27 cellular contexts compared by ENCODE assay signal in genomic region chr11:121458551-121458950, GRCh38. TPM values are rescaled to one million over a fixed set of nuclear protein-coding genes. Genes with fewer than 3 reads are reported as not detected.
A peak's percentile ranks its signal among the peaks of the same experiment; 100 is the strongest.
DNase-seq lines count a peak whose midpoint lies in the region; ATAC-seq and TF ChIP-seq lines count a peak whose summit lies in the region.
"Had no signal": no experiment of that assay in that cellular context is flagged by ENCODE, and none has a peak within 500 bp of the region (broad histone marks: within the 10 kb centered on the region; RNA-seq: fewer than 3 reads in every experiment).

No MANE protein-coding gene starts in this region.

- H3K27me3 Mint-ChIP-seq in stimulated activated naive CD8-positive, alpha-beta T cell treated with anti-CD3 and anti-CD28 coated beads, Interleukin-15, Interleukin-2, amounts not matched to agents 100 ng/mL and 50 ng/mL, for 24 hours: no peaks in the 10 kb centered on the region
- H3K27me3 Mint-ChIP-seq in stimulated activated naive CD8-positive, alpha-beta T cell treated with anti-CD3 and anti-CD28 coated beads, Interleukin-15, amount 100 ng/mL, for 72 hours: no peaks in the 10 kb centered on the region
- no peaks in the 10 kb centered on the region for H3K27me3 Mint-ChIP-seq in activated T-helper 2 cell treated with anti-CD3 and anti-CD28 coated beads, Interferon-gamma antibody, Interleukin-2, Interleukin-4, amounts not matched to agents 10 μg/mL and 5 μg/mL and 100 μg/mL, durations not matched to agents 14 hours and 24 hours and 36 hours (ENCODE audit: low read depth)
- H3K27me3 Mint-ChIP-seq: dendritic cell treated with granulocyte-macrophage colony-stimulating factor and Interleukin-4, amounts not matched to agents 40 ng/mL and 50 ng/mL, for 4 days had no signal

- no peaks in the 10 kb centered on the region for H3K9me3 ChIP-seq in SU-DHL-6 (ENCODE audit: insufficient read depth, low read length)
- H3K9me3 ChIP-seq in effector memory CD4-positive, alpha-beta T cell (ENCODE audit: control insufficient read depth, low read length): no peaks in the 10 kb centered on the region
- H3K9me3 ChIP-seq: lower lobe of right lung, sigmoid colon, upper lobe of left lung had no signal

- H3K4me1 ChIP-seq in effector memory CD4-positive, alpha-beta T cell (ENCODE audit: control insufficient read depth, insufficient read depth, low read length, poor library complexity, severe bottlenecking): peaks cover 88% of the 10 kb centered on the region
- H3K4me1 ChIP-seq: lower lobe of right lung had no signal

- H2AFZ ChIP-seq in SU-DHL-6 (ENCODE audit: low read depth, low read length, severe bottlenecking): no peak overlapping the region
- H2AFZ ChIP-seq: GM23248, PC-9 had no signal

- H3K9me2 ChIP-seq in SU-DHL-6 (replicated peaks; ENCODE audit: insufficient read depth, low read length): no peaks in the 10 kb centered on the region

- intact Hi-C loops in activated T-helper 2 cell treated with anti-CD3 and anti-CD28 coated beads, Interferon-gamma antibody, Interleukin-2, Interleukin-4, amounts not matched to agents 10 μg/mL and 5 μg/mL and 100 μg/mL, durations not matched to agents 14 hours and 24 hours and 36 hours (cut with micrococcal nuclease): no loop called here

- peaks cover 100% of the 10 kb centered on the region for H3K79me2 ChIP-seq in SU-DHL-6 (ENCODE audit: insufficient read depth, low read length)

- H3K4me1 Mint-ChIP-seq in stimulated activated naive CD8-positive, alpha-beta T cell treated with anti-CD3 and anti-CD28 coated beads, Interleukin-15, Interleukin-2, amounts not matched to agents 100 ng/mL and 50 ng/mL, for 24 hours (ENCODE audit: low read depth): peaks cover 100% of the 10 kb centered on the region
- peaks cover 100% of the 10 kb centered on the region for H3K4me1 Mint-ChIP-seq in stimulated activated naive CD8-positive, alpha-beta T cell treated with anti-CD3 and anti-CD28 coated beads, Interleukin-15, amount 100 ng/mL, for 72 hours
- H3K4me1 Mint-ChIP-seq in activated T-helper 2 cell treated with anti-CD3 and anti-CD28 coated beads, Interferon-gamma antibody, Interleukin-2, Interleukin-4, amounts not matched to agents 10 μg/mL and 5 μg/mL and 100 μg/mL, durations not matched to agents 14 hours and 24 hours and 36 hours (ENCODE audit: low read depth): peaks cover 76% of the 10 kb centered on the region

- ATAC-seq in stimulated activated naive CD8-positive, alpha-beta T cell treated with anti-CD3 and anti-CD28 coated beads, Interleukin-15, Interleukin-2, amounts not matched to agents 100 U/mL and 50 U/mL, for 24 hours: no peak
- no peak for ATAC-seq in stimulated activated naive CD8-positive, alpha-beta T cell treated with anti-CD3 and anti-CD28 coated beads, Interleukin-15, amount 100 ng/mL, for 72 hours
- no peak for ATAC-seq in HG03135 (IDR thresholded peaks at IDR 0.05; ENCODE audit: unreplicated experiment)
- ATAC-seq: activated CD4-positive, CD25-positive, alpha-beta regulatory T cell treated with anti-CD3 and anti-CD28 coated beads, Interleukin-2, amount 50 U/mL, for 24 hours; lower lobe of right lung had no signal

- DNase-seq in stimulated activated naive CD8-positive, alpha-beta T cell treated with anti-CD3 and anti-CD28 coated beads, Interleukin-15, Interleukin-2, amounts not matched to agents 100 U/mL and 50 U/mL, for 24 hours: no peak
- DNase-seq in effector memory CD4-positive, alpha-beta T cell: no peak
- DNase-seq in stimulated activated naive CD8-positive, alpha-beta T cell treated with anti-CD3 and anti-CD28 coated beads, Interleukin-15, amount 100 ng/mL, for 72 hours: no peak
- no peak for DNase-seq in retina
- no peak for DNase-seq in activated T-helper 2 cell treated with anti-CD3 and anti-CD28 coated beads, Interferon-gamma antibody, Interleukin-2, Interleukin-4, amounts not matched to agents 10 μg/mL and 5 μg/mL and 100 μg/mL, durations not matched to agents 14 hours and 24 hours and 36 hours (ENCODE audit: low spot score)
- DNase-seq: activated gamma-delta T cell treated with Interleukin-2 at 50 U/mL for 16 hours; caudate nucleus; GM23248; HFFc6; islet precursor cell; lower lobe of right lung; MM.1S; NCI-H1417; NCI-H446; PC-9; SHP77 treated with DMSO at 0.1 percent for 48 hours; sigmoid colon; stimulated activated CD4-positive, alpha-beta T cell treated with anti-CD3 and anti-CD28 coated beads, Interleukin-15, amount 100 ng/mL, for 24 hours; SW 1271; upper lobe of left lung had no signal

- H3K27ac Mint-ChIP-seq in stimulated activated naive CD8-positive, alpha-beta T cell treated with anti-CD3 and anti-CD28 coated beads, Interleukin-15, Interleukin-2, amounts not matched to agents 100 ng/mL and 50 ng/mL, for 24 hours: peak overlapping the region; percentile 76
- H3K27ac Mint-ChIP-seq in stimulated activated naive CD8-positive, alpha-beta T cell treated with anti-CD3 and anti-CD28 coated beads, Interleukin-15, amount 100 ng/mL, for 72 hours: peak overlapping the region in 1 of 2 donors; percentile 53
- H3K27ac Mint-ChIP-seq in activated T-helper 2 cell treated with anti-CD3 and anti-CD28 coated beads, Interferon-gamma antibody, Interleukin-2, Interleukin-4, amounts not matched to agents 10 μg/mL and 5 μg/mL and 100 μg/mL, durations not matched to agents 14 hours and 24 hours and 36 hours: no peak overlapping the region
- H3K27ac Mint-ChIP-seq: dendritic cell treated with granulocyte-macrophage colony-stimulating factor and Interleukin-4, amounts not matched to agents 40 ng/mL and 50 ng/mL, for 4 days; HFFc6 had no signal

- H3K4me3 Mint-ChIP-seq in stimulated activated naive CD8-positive, alpha-beta T cell treated with anti-CD3 and anti-CD28 coated beads, Interleukin-15, Interleukin-2, amounts not matched to agents 100 ng/mL and 50 ng/mL, for 24 hours: peak overlapping the region; percentile 31
- H3K4me3 Mint-ChIP-seq in stimulated activated naive CD8-positive, alpha-beta T cell treated with anti-CD3 and anti-CD28 coated beads, Interleukin-15, amount 100 ng/mL, for 72 hours: peak overlapping the region; percentile 13 to 65
- H3K4me3 Mint-ChIP-seq in activated T-helper 2 cell treated with anti-CD3 and anti-CD28 coated beads, Interferon-gamma antibody, Interleukin-2, Interleukin-4, amounts not matched to agents 10 μg/mL and 5 μg/mL and 100 μg/mL, durations not matched to agents 14 hours and 24 hours and 36 hours (ENCODE audit: low read depth): no peak overlapping the region
- H3K4me3 Mint-ChIP-seq: CD14-positive monocyte; dendritic cell treated with granulocyte-macrophage colony-stimulating factor and Interleukin-4, amounts not matched to agents 40 ng/mL and 50 ng/mL, for 4 days; HFFc6; neural crest cell had no signal

- H3K9ac ChIP-seq in SU-DHL-6 (ENCODE audit: low read length): 0 out of 2 replicates have a peak overlapping the region, but pooled peaks have one; percentile 18
- H3K9ac ChIP-seq: GM23248 had no signal

- H3K27ac ChIP-seq in SU-DHL-6 (ENCODE audit: low read depth, low read length): peak overlapping the region; percentile 98
- H3K27ac ChIP-seq in effector memory CD4-positive, alpha-beta T cell (ENCODE audit: insufficient read depth, low read length, poor library complexity, severe bottlenecking): peak overlapping the region; percentile 64
- H3K27ac ChIP-seq: GM23248, lower lobe of right lung, PC-9 had no signal

- peak overlapping the region; percentile 96 for H3K4me2 ChIP-seq in SU-DHL-6 (ENCODE audit: low read depth, low read length, poor library complexity, severe bottlenecking)
- H3K4me2 ChIP-seq: PC-9 had no signal

- H3K4me3 ChIP-seq in SU-DHL-6 (ENCODE audit: insufficient read depth, low read length, poor library complexity, severe bottlenecking): no peak overlapping the region
- H3K4me3 ChIP-seq in effector memory CD4-positive, alpha-beta T cell (ENCODE audit: insufficient read depth, low read depth, low read length, poor library complexity, severe bottlenecking): peak overlapping the region; percentile 15
- H3K4me3 ChIP-seq: GM23248, lower lobe of right lung, PC-9, sigmoid colon, upper lobe of left lung had no signal

- peaks cover 83% of the 10 kb centered on the region for H3F3A ChIP-seq in SU-DHL-6 (ENCODE audit: insufficient read depth)

- no peak for TF ChIP-seq CTCF in SU-DHL-6 (IDR thresholded peaks at IDR 0.05; ENCODE audit: insufficient read depth, low read length, poor library complexity, severe bottlenecking)

- no peaks in the 10 kb centered on the region for H3K27me3 ChIP-seq in SU-DHL-6 (ENCODE audit: low read length)
- no peaks in the 10 kb centered on the region for H3K27me3 ChIP-seq in effector memory CD4-positive, alpha-beta T cell (replicated peaks; ENCODE audit: control insufficient read depth, insufficient read depth, low read length, poor library complexity, severe bottlenecking)
- H3K27me3 ChIP-seq: sigmoid colon, upper lobe of left lung had no signal

- no peaks in the 10 kb centered on the region for H3K9me3 Mint-ChIP-seq in stimulated activated naive CD8-positive, alpha-beta T cell treated with anti-CD3 and anti-CD28 coated beads, Interleukin-15, Interleukin-2, amounts not matched to agents 100 ng/mL and 50 ng/mL, for 24 hours
- H3K9me3 Mint-ChIP-seq in stimulated activated naive CD8-positive, alpha-beta T cell treated with anti-CD3 and anti-CD28 coated beads, Interleukin-15, amount 100 ng/mL, for 72 hours: no peaks in the 10 kb centered on the region
- H3K9me3 Mint-ChIP-seq in activated T-helper 2 cell treated with anti-CD3 and anti-CD28 coated beads, Interferon-gamma antibody, Interleukin-2, Interleukin-4, amounts not matched to agents 10 μg/mL and 5 μg/mL and 100 μg/mL, durations not matched to agents 14 hours and 24 hours and 36 hours: no peaks in the 10 kb centered on the region
- H3K9me3 Mint-ChIP-seq: dendritic cell treated with granulocyte-macrophage colony-stimulating factor and Interleukin-4, amounts not matched to agents 40 ng/mL and 50 ng/mL, for 4 days; HFFc6; neural crest cell had no signal

- H3K36me3 Mint-ChIP-seq in stimulated activated naive CD8-positive, alpha-beta T cell treated with anti-CD3 and anti-CD28 coated beads, Interleukin-15, Interleukin-2, amounts not matched to agents 100 ng/mL and 50 ng/mL, for 24 hours (ENCODE audit: low read depth): peaks cover 17% of the 10 kb centered on the region
- peaks cover 40% of the 10 kb centered on the region for H3K36me3 Mint-ChIP-seq in activated T-helper 2 cell treated with anti-CD3 and anti-CD28 coated beads, Interferon-gamma antibody, Interleukin-2, Interleukin-4, amounts not matched to agents 10 μg/mL and 5 μg/mL and 100 μg/mL, durations not matched to agents 14 hours and 24 hours and 36 hours (ENCODE audit: low read depth)

- H3K36me3 ChIP-seq in SU-DHL-6 (ENCODE audit: low read length): peaks cover 16% of the 10 kb centered on the region
- no peaks in the 10 kb centered on the region for H3K36me3 ChIP-seq in effector memory CD4-positive, alpha-beta T cell (ENCODE audit: control insufficient read depth, insufficient read depth, low read length)
- H3K36me3 ChIP-seq: lower lobe of right lung, sigmoid colon, upper lobe of left lung had no signal

- H4K20me1 ChIP-seq in SU-DHL-6 (ENCODE audit: low read depth, low read length): no peaks in the 10 kb centered on the region

RNA-seq across cellular contexts. Expression of gene SORL1, which starts 6.4 kb away (rescaled TPM):
- 20.2 and 20.3 TPM in 2 replicates for total RNA-seq in activated T-helper 2 cell treated with anti-CD3 and anti-CD28 coated beads, Interferon-gamma antibody, Interleukin-2, Interleukin-4, amounts not matched to agents 10 μg/mL and 5 μg/mL and 100 μg/mL, durations not matched to agents 14 hours and 24 hours and 36 hours
